In genomic region chr2:170926743-170927297, GRCh38 we compare ENCODE assay signal across 14 cellular contexts.
"Had no signal": no experiment of that assay in that cellular context is flagged by ENCODE, and none has a peak within 500 bp of the region (broad histone marks: within the 10 kb centered on the region; RNA-seq: fewer than 3 reads in every experiment).

No MANE protein-coding gene starts in this region.

- H3K36me3 ChIP-seq: brain microvascular endothelial cell, sigmoid colon, stomach, thoracic aorta, uterus had no signal

- H3K27me3 Mint-ChIP-seq: T-cell had no signal

- H3K27me3 ChIP-seq: brain microvascular endothelial cell, sigmoid colon, stomach, uterus had no signal

- H3K9me3 Mint-ChIP-seq: T-cell had no signal

- H3K4me3 ChIP-seq: psoas muscle, sigmoid colon, stomach, thoracic aorta, uterus had no signal

- DNase-seq: activated CD4-positive, CD25-positive, alpha-beta regulatory T cell; activated naive CD4-positive, alpha-beta T cell treated with Interleukin-2 at 50 U/mL for 16 hours; activated T-cell treated with anti-CD3 and anti-CD28 coated beads, Interleukin-2, amount 50 U/mL, for 1 hour; amygdala; brain microvascular endothelial cell; cerebellar nuclear complex; dermis blood vessel endothelial cell; kidney; psoas muscle; sigmoid colon; stomach; T-cell; uterus had no signal

- H3K4me3 Mint-ChIP-seq: T-cell had no signal

- H3K36me3 Mint-ChIP-seq: T-cell had no signal

- ATAC-seq: psoas muscle, T-cell had no signal

- H3K9me3 ChIP-seq: psoas muscle, sigmoid colon, thoracic aorta, uterus had no signal

- H3K4me1 ChIP-seq: uterus had no signal

- H3K27ac ChIP-seq: brain microvascular endothelial cell, psoas muscle, sigmoid colon, stomach, thoracic aorta, uterus had no signal
